Comparison of ENCODE assay signal across 1 cellular context in the genomic region with DNA sequence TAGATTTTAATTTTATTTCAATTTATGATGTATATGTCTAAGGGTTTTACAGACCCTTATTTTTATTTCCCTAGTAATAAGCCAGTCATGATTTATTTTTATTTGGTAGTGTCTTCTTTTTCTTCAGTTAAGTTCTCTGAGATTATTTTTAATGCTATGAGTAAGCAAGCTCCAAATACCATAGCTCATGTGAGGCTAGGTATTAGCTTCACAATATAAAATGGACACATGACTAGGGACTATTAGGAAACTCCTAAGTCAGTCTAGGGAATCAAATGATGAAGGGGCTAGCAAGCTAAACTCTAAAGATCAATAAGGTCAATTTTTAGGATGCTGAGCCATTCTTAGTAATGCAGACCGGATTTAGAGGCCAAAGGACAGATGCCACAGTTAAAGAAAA.
TF ChIP-seq lines count a peak whose summit lies in the region.

No MANE protein-coding gene starts in this region.

TF ChIP-seq in endothelial cell of umbilical vein, 7 proteins besides CTCF, POLR2A, EP300 and RAD21:
- peak; percentile 17 for TF ChIP-seq JUN (IDR thresholded peaks at IDR 0.05; ENCODE audit: borderline replicate concordance, insufficient read depth, insufficient read length, low read depth)
- no peak for TF ChIP-seq EZH2 (IDR thresholded peaks at IDR 0.05; ENCODE audit: borderline replicate concordance, low read depth, low read length, severe bottlenecking)
- TF ChIP-seq POLR2AphosphoS5 (IDR thresholded peaks at IDR 0.05; ENCODE audit: insufficient read depth, low read depth, low read length), result no peak
- TF ChIP-seq, protein P1, sequence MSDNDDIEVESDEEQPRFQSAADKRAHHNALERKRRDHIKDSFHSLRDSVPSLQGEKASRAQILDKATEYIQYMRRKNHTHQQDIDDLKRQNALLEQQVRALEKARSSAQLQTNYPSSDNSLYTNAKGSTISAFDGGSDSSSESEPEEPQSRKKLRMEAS (IDR thresholded peaks at IDR 0.05; ENCODE audit: insufficient read depth, insufficient read length), result no peak
- no peak for TF ChIP-seq MYC (IDR thresholded peaks at IDR 0.05; ENCODE audit: low read depth, low read length)
- no peak for TF ChIP-seq GATA2 (IDR thresholded peaks at IDR 0.05; ENCODE audit: insufficient read depth, insufficient read length, low read depth, low read length)
- peak; percentile 6 for TF ChIP-seq FOS (IDR thresholded peaks at IDR 0.05; ENCODE audit: borderline replicate concordance, insufficient read depth, low read length)
